ENCODE assay signal across 11 cellular contexts in the genomic region with DNA sequence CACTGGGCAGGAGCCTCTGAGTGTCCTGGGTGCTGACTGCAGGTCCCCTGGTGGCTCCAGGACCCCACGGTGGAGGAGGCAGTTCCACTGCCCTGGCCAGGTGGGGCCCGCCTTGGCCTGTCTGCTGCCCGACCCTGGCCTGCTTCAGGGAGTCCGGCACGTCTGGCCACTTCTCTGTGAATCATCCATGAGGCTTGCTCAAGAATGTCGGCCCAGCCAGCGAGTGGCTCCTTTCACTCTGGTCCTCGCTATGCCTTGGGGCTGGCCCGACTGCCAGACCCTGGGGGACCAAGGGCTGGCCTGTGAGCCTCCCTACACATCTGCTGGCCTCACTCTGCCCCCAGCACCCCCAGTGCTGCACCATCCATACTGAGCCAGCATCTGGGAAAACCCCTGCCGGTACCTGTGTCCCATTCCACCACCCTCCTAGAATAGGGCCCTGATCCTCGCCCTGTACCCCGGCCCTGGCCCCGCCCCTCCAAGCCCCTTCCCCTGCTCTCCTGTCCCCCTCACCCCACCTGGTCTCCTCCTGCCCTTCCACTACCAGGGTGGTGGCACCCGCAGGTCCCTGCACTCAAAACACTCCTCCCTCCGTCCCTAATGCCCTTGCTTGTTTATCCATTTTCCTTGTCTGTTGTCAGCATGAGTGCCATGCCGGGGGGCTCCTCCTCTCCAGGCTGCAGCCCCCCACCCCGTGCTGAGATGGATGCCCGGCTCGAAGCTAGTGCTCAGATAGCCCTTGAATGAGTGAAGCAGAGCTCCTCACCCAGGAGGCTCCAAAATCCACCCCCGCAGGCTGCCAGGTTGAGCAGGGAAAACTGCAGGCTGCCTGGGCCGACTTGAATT. TPM values are rescaled to one million over a fixed set of nuclear protein-coding genes. Genes with fewer than 3 reads are reported as not detected.
DNase-seq lines count a peak whose midpoint lies in the region; ATAC-seq and TF ChIP-seq lines count a peak whose summit lies in the region.
"Had no signal": no experiment of that assay in that cellular context is flagged by ENCODE, and none has a peak within 500 bp of the region (broad histone marks: within the 10 kb centered on the region; RNA-seq: fewer than 3 reads in every experiment).

No MANE protein-coding gene starts in this region.

- H3K4me3 Mint-ChIP-seq in immature natural killer cell = no peak overlapping the region
- no peak overlapping the region for H3K4me3 Mint-ChIP-seq in activated CD8-positive, alpha-beta memory T cell treated with anti-CD3 and anti-CD28 coated beads, Interleukin-2, amount 10 ng/mL, durations not matched to agents 7 days and 5 days
- H3K4me3 Mint-ChIP-seq: memory B cell had no signal

- peak overlapping the region; percentile 37 for H3K27ac ChIP-seq in stomach smooth muscle (ENCODE audit: low read length)

- DNase-seq in activated CD8-positive, alpha-beta memory T cell treated with anti-CD3 and anti-CD28 coated beads, Interleukin-2, amount 50 U/mL, for 4 hours = peak; percentile 8
- DNase-seq in activated CD8-positive, alpha-beta memory T cell treated with anti-CD3 and anti-CD28 coated beads, Interleukin-2, amount 50 U/mL, for 48 hours = no peak
- peak; percentile 37 for DNase-seq in astrocyte of the cerebellum (ENCODE audit: low read depth)
- DNase-seq in immature natural killer cell = no peak
- no peak for DNase-seq in NCI-H1694 treated with DMSO at 0.1 percent for 48 hours (lab: John Stamatoyannopoulos, UW)
- DNase-seq in activated CD8-positive, alpha-beta memory T cell treated with anti-CD3 and anti-CD28 coated beads, Interleukin-2, amount 10 ng/mL, durations not matched to agents 7 days and 5 days = no peak
- DNase-seq: cortex of kidney, Kasumi-1 had no signal

- no peaks in the 10 kb centered on the region for H3K36me3 ChIP-seq in stomach smooth muscle (ENCODE audit: control insufficient read depth in 2 of 2, insufficient read depth in 2 of 2, low read length in 2 of 2)

- peak overlapping the region in 4 of 6 donors; percentile 17 to 81 (median 44) for H3K27ac Mint-ChIP-seq in immature natural killer cell
- no peak overlapping the region for H3K27ac Mint-ChIP-seq in activated CD8-positive, alpha-beta memory T cell treated with anti-CD3 and anti-CD28 coated beads, Interleukin-2, amount 10 ng/mL, durations not matched to agents 7 days and 5 days

- H3K27me3 ChIP-seq in stomach smooth muscle (ENCODE audit: control insufficient read depth in 1 of 2, insufficient read depth in 2 of 2, low read length in 2 of 2) = no peaks in the 10 kb centered on the region

- H3K4me1 ChIP-seq in stomach smooth muscle (ENCODE audit: control insufficient read depth, insufficient read depth, low read length) = peaks cover 16% of the 10 kb centered on the region

- H3K9me3 Mint-ChIP-seq in immature natural killer cell = no peaks in the 10 kb centered on the region
- no peaks in the 10 kb centered on the region for H3K9me3 Mint-ChIP-seq in activated CD8-positive, alpha-beta memory T cell treated with anti-CD3 and anti-CD28 coated beads, Interleukin-2, amount 10 ng/mL, durations not matched to agents 7 days and 5 days (ENCODE audit: low read depth)
- H3K9me3 Mint-ChIP-seq: memory B cell had no signal

- H3K36me3 Mint-ChIP-seq in immature natural killer cell = peaks cover 0 to 6% (median 4%) of the 10 kb centered on the region in 3 donors
- H3K36me3 Mint-ChIP-seq in activated CD8-positive, alpha-beta memory T cell treated with anti-CD3 and anti-CD28 coated beads, Interleukin-2, amount 10 ng/mL, durations not matched to agents 7 days and 5 days = peaks cover 9% of the 10 kb centered on the region

- no peak overlapping the region for H3K4me3 ChIP-seq in astrocyte of the cerebellum (ENCODE audit: low read depth, low read length)
- H3K4me3 ChIP-seq in stomach smooth muscle (ENCODE audit: low read length in 2 of 2) = peak overlapping the region in 1 of 2 donors; percentile 22

- TF ChIP-seq CTCF in astrocyte of the cerebellum (IDR thresholded peaks at IDR 0.05; ENCODE audit: low read depth, low read length, missing control alignments) = no peak

- H3K4me1 Mint-ChIP-seq in immature natural killer cell = peaks cover 8 to 15% of the 10 kb centered on the region in 2 donors
- no peaks in the 10 kb centered on the region for H3K4me1 Mint-ChIP-seq in activated CD8-positive, alpha-beta memory T cell treated with anti-CD3 and anti-CD28 coated beads, Interleukin-2, amount 10 ng/mL, durations not matched to agents 7 days and 5 days

- in situ Hi-C loops in astrocyte of the cerebellum (cut with HindIII; ENCODE audit: low sequenced_read_pairs) = loop anchor here (5.0 kb wide), 1 partner anchor 40 kb away; no protein-coding TSS in a partner anchor

- CTCF ChIA-PET in activated CD8-positive, alpha-beta memory T cell treated with anti-CD3 and anti-CD28 coated beads, Interleukin-2, amount 10 ng/mL, durations not matched to agents 7 days and 5 days (lab: Charles Lee) = interaction anchor here (0.6 kb wide), 1 partner anchor 279 kb away, joined by 4 read pairs; no protein-coding TSS in a partner anchor

- no peak for ATAC-seq in GM21529 (IDR thresholded peaks at IDR 0.05; ENCODE audit: unreplicated experiment)
- ATAC-seq in activated CD8-positive, alpha-beta memory T cell treated with anti-CD3 and anti-CD28 coated beads, Interleukin-2, amount 10 ng/mL, durations not matched to agents 7 days and 5 days = no peak

- H3K9me3 ChIP-seq in stomach smooth muscle (ENCODE audit: control insufficient read depth in 2 of 2, low read length in 2 of 2) = no peaks in the 10 kb centered on the region

- H3K27me3 Mint-ChIP-seq in immature natural killer cell (ENCODE audit: low read depth in 3 of 3) = peaks cover 2 to 6% (median 5%) of the 10 kb centered on the region in 3 donors
- H3K27me3 Mint-ChIP-seq in activated CD8-positive, alpha-beta memory T cell treated with anti-CD3 and anti-CD28 coated beads, Interleukin-2, amount 10 ng/mL, durations not matched to agents 7 days and 5 days = no peaks in the 10 kb centered on the region
- H3K27me3 Mint-ChIP-seq: memory B cell had no signal

- H3K9ac ChIP-seq in stomach smooth muscle (ENCODE audit: low read length in 2 of 2) = peak overlapping the region in 1 of 2 donors; percentile 21

RNA-seq across cellular contexts. Expression of a gene that starts 35.5 kb away (rescaled TPM):
- polyA plus RNA-seq in immature natural killer cell = 100 to 1,000 TPM in 2 of 3 donors, 10 to 100 TPM in 1; 97.6 to 209 (median 108) TPM
- 100 to 1,000 TPM; 131 to 232 TPM for total RNA-seq in activated CD8-positive, alpha-beta memory T cell treated with anti-CD3 and anti-CD28 coated beads, Interleukin-2, amount 10 ng/mL, durations not matched to agents 7 days and 5 days

Comparison
In these comparisons a context has a peak if more than half of its experiments do, and no peak if none do; other contexts are left out.
1. DNase-seq: peak in activated CD8-positive, alpha-beta memory T cell treated with anti-CD3 and anti-CD28 coated beads, Interleukin-2, amount 50 U/mL, for 4 hours (single experiment) and astrocyte of the cerebellum (single experiment); none in activated CD8-positive, alpha-beta memory T cell treated with anti-CD3 and anti-CD28 coated beads, Interleukin-2, amount 50 U/mL, for 48 hours (single experiment), immature natural killer cell (0 of 3), NCI-H1694 treated with DMSO at 0.1 percent for 48 hours (single experiment) and activated CD8-positive, alpha-beta memory T cell treated with anti-CD3 and anti-CD28 coated beads, Interleukin-2, amount 10 ng/mL, durations not matched to agents 7 days and 5 days (single experiment).